2 cellular contexts compared by ENCODE assay signal in genomic region chr1:6481820-6482471, GRCh38.
TF ChIP-seq lines count a peak whose summit lies in the region.

No MANE protein-coding gene starts in this region.

TF ChIP-seq in HEK293, 187 proteins besides CTCF, POLR2A, EP300 and RAD21 (continued from another document):
- no peak for TF ChIP-seq ZNF558 (tag by site-specific recombination; IDR thresholded peaks at IDR 0.05)
TF ChIP-seq in HEK293: peak in this region for 3.

TF ChIP-seq in WTC11, 78 proteins besides CTCF, POLR2A, EP300 and RAD21 (continued from another document):
- TF ChIP-seq FOXP4 (CRISPR knock-in tag; IDR thresholded peaks at IDR 0.05) (no peak), ESRRA (CRISPR knock-in tag; IDR thresholded peaks at IDR 0.05; ENCODE audit: borderline replicate concordance) (no peak), OVOL2 (CRISPR knock-in tag; IDR thresholded peaks at IDR 0.05; ENCODE audit: borderline replicate concordance) (no peak), IRF2 (CRISPR knock-in tag; IDR thresholded peaks at IDR 0.05; ENCODE audit: borderline replicate concordance, low read depth) (no peak), SMAD4 (CRISPR knock-in tag; IDR thresholded peaks at IDR 0.05) (no peak), JUN (CRISPR knock-in tag; IDR thresholded peaks at IDR 0.05) (no peak), ZSCAN18 (CRISPR knock-in tag; IDR thresholded peaks at IDR 0.05) (no peak), USF1 (CRISPR knock-in tag; IDR thresholded peaks at IDR 0.05) (no peak), HMGA2 (CRISPR knock-in tag; IDR thresholded peaks at IDR 0.05) (no peak), ZNF532 (CRISPR knock-in tag; IDR thresholded peaks at IDR 0.05; ENCODE audit: borderline replicate concordance) (no peak), SP1 (CRISPR knock-in tag; conservative IDR thresholded peaks at IDR 0.05) (no peak), KAT7 (CRISPR knock-in tag; IDR thresholded peaks at IDR 0.05; ENCODE audit: borderline replicate concordance) (no peak), FOXK1 (CRISPR knock-in tag; IDR thresholded peaks at IDR 0.05) (no peak), JAZF1 (CRISPR knock-in tag; IDR thresholded peaks at IDR 0.05) (no peak), ZNF671 (CRISPR knock-in tag; IDR thresholded peaks at IDR 0.05) (no peak)
